Comparison of ENCODE assay signal across 10 cellular contexts in genomic region chr17:50560931-50561750, GRCh38. TPM values are rescaled to one million over a fixed set of nuclear protein-coding genes. Genes with fewer than 3 reads are reported as not detected.
A peak's percentile ranks its signal among the peaks of the same experiment; 100 is the strongest.
DNase-seq lines count a peak whose midpoint lies in the region; ATAC-seq and TF ChIP-seq lines count a peak whose summit lies in the region.
"Had no signal": no experiment of that assay in that cellular context is flagged by ENCODE, and none has a peak within 500 bp of the region (broad histone marks: within the 10 kb centered on the region; RNA-seq: fewer than 3 reads in every experiment).

No MANE protein-coding gene starts in this region.

- H3F3A ChIP-seq in SK-N-SH (replicated peaks; ENCODE audit: insufficient read depth) (peaks cover 20% of the 10 kb centered on the region), MM.1S (ENCODE audit: insufficient read depth, low read length) (no peaks in the 10 kb centered on the region)

- H3K4me3 Mint-ChIP-seq in stimulated activated effector memory CD8-positive, alpha-beta T cell treated with anti-CD3 and anti-CD28 coated beads, Interleukin-12 subunit alpha, Interleukin-12 subunit beta, amount 100 ng/mL, for 72 hours: peak overlapping the region; percentile 74

- H3K9ac ChIP-seq in SK-N-SH: no peak overlapping the region
- H3K9ac ChIP-seq in MM.1S (ENCODE audit: low read length): no peak overlapping the region

- CTCF ChIA-PET in SK-N-SH (lab: Yijun Ruan, JAX): interaction anchor here (0.6 to 7.2 kb wide), 21 partner anchors 9 to 302 kb away, joined by 3 to 209 read pairs (median 6); partner anchors contain the start of gene SPATA20

- H4K20me1 ChIP-seq in SK-N-SH (ENCODE audit: insufficient read depth) (no peaks in the 10 kb centered on the region), MM.1S (ENCODE audit: insufficient read depth, low read length) (no peaks in the 10 kb centered on the region)

- H3K27ac Mint-ChIP-seq in stimulated activated effector memory CD8-positive, alpha-beta T cell treated with anti-CD3 and anti-CD28 coated beads, Interleukin-12 subunit alpha, Interleukin-12 subunit beta, amount 100 ng/mL, for 72 hours: no peak overlapping the region

- TF ChIP-seq CTCF in SK-N-SH (IDR thresholded peaks at IDR 0.05): no peak
- no peak for TF ChIP-seq CTCF in MM.1S (IDR thresholded peaks at IDR 0.05; ENCODE audit: low read length)
- TF ChIP-seq CTCF in esophagus squamous epithelium (IDR thresholded peaks at IDR 0.05): no peak

- peaks cover 31% of the 10 kb centered on the region for H3K27me3 ChIP-seq in SK-N-SH (ENCODE audit: insufficient read depth)
- peaks cover 81% of the 10 kb centered on the region for H3K27me3 ChIP-seq in MM.1S (replicated peaks; ENCODE audit: insufficient read depth, low read length)
- peaks cover 27 to 99% (median 35%) of the 10 kb centered on the region in 4 donors for H3K27me3 ChIP-seq in esophagus squamous epithelium

- under 1% methylated on average over 43 of the region's 89 CpGs for WGBS in SK-N-SH (ENCODE audit: low lambda C conversion rate)
- WGBS in esophagus squamous epithelium, 2 donors: no CpG with 5 or more reads among the region's 89 CpGs

- no peak overlapping the region; the same call in 1 of the 2 replicates for H2AFZ ChIP-seq in SK-N-SH (ENCODE audit: low read depth)
- H2AFZ ChIP-seq in MM.1S (ENCODE audit: low read length): 0 out of 2 replicates have a peak overlapping the region, but pooled peaks have one; percentile 74

- ATAC-seq in SK-N-SH treated with all-trans-retinoic acid at 6 μM for 48 hours (no peak), GM21526 (IDR thresholded peaks at IDR 0.05; ENCODE audit: low FRiP score, unreplicated experiment) (no peak), HG03460 (IDR thresholded peaks at IDR 0.05; ENCODE audit: unreplicated experiment) (no peak)
- no peak for ATAC-seq in stimulated activated effector memory CD8-positive, alpha-beta T cell treated with anti-CD3 and anti-CD28 coated beads, Interleukin-12 subunit alpha, Interleukin-12 subunit beta, amount 100 ng/mL, for 72 hours

- H3K4me3 ChIP-seq in SK-N-SH (ENCODE audit: low read depth in 2 of 2, low read length in 1 of 2): peak overlapping the region; percentile 49 to 74; a peak in 3 of 4 replicates
- peak overlapping the region; percentile 65 for H3K4me3 ChIP-seq in MM.1S (ENCODE audit: low read length)
- H3K4me3 ChIP-seq in esophagus squamous epithelium: peak overlapping the region; percentile 40 to 71 (median 50)

- H3K9me2 ChIP-seq in SK-N-SH (no peaks in the 10 kb centered on the region), MM.1S (replicated peaks; ENCODE audit: insufficient read depth, low read length) (no peaks in the 10 kb centered on the region)

- H3K9me3 Mint-ChIP-seq in stimulated activated effector memory CD8-positive, alpha-beta T cell treated with anti-CD3 and anti-CD28 coated beads, Interleukin-12 subunit alpha, Interleukin-12 subunit beta, amount 100 ng/mL, for 72 hours: no peaks in the 10 kb centered on the region
- H3K9me3 Mint-ChIP-seq: CD4-positive, alpha-beta memory T cell had no signal

- no peak for TF ChIP-seq RAD21 in SK-N-SH (IDR thresholded peaks at IDR 0.05; ENCODE audit: low read length)

- intact Hi-C loops in esophagus squamous epithelium (cut with DNase I): no loop called here

- H3K4me1 ChIP-seq in SK-N-SH (ENCODE audit: control insufficient read depth in 1 of 2, insufficient read depth in 2 of 2, low read depth in 1 of 2, low read length in 1 of 2) (peaks cover 17 to 87% of the 10 kb centered on the region in 2 experiments), MM.1S (ENCODE audit: low read length) (peaks cover 8% of the 10 kb centered on the region), esophagus squamous epithelium (peaks cover 34 to 61% (median 43%) of the 10 kb centered on the region in 3 donors)

- POLR2A ChIA-PET in SK-N-SH (lab: Yijun Ruan, JAX): interaction anchor here (0.6 to 1.2 kb wide), 4 partner anchors 9 to 305 kb away, joined by 3 to 6 read pairs (median 3); no protein-coding TSS in a partner anchor

- H3K36me3 ChIP-seq in SK-N-SH (replicated peaks in 1 of 2; ENCODE audit: control insufficient read depth in 1 of 2, insufficient read depth in 2 of 2, low read length in 1 of 2): peaks cover 0 to under 1% of the 10 kb centered on the region in 2 experiments
- H3K36me3 ChIP-seq in MM.1S (replicated peaks; ENCODE audit: insufficient read depth, low read length): no peaks in the 10 kb centered on the region
- peaks cover 0 to 2% (median 0%) of the 10 kb centered on the region in 3 donors for H3K36me3 ChIP-seq in esophagus squamous epithelium

- H3K79me2 ChIP-seq in SK-N-SH (ENCODE audit: insufficient read depth) (no peaks in the 10 kb centered on the region), MM.1S (ENCODE audit: low read length) (no peaks in the 10 kb centered on the region)

- peak; percentile 66 for DNase-seq in SK-N-SH
- no peak for DNase-seq in MM.1S
- no peak for DNase-seq in esophagus squamous epithelium (lab: John Stamatoyannopoulos, UW)
- no peak for DNase-seq in stimulated activated effector memory CD8-positive, alpha-beta T cell treated with anti-CD3 and anti-CD28 coated beads, Interleukin-12 subunit alpha, Interleukin-12 subunit beta, amount 100 ng/mL, for 72 hours (ENCODE audit: low spot score in 2 of 2)
- DNase-seq in RKO (ENCODE audit: low spot score): no peak

- H3K27ac ChIP-seq in SK-N-SH (ENCODE audit: low read depth in 2 of 2, low read length in 1 of 2): no peak overlapping the region
- H3K27ac ChIP-seq in MM.1S (ENCODE audit: low read length): no peak overlapping the region
- H3K27ac ChIP-seq in esophagus squamous epithelium: peak overlapping the region in 1 of 4 donors; percentile 54

- H3K9me3 ChIP-seq in SK-N-SH: no peaks in the 10 kb centered on the region
- no peaks in the 10 kb centered on the region for H3K9me3 ChIP-seq in MM.1S (replicated peaks; ENCODE audit: insufficient read depth, low read length)
- no peaks in the 10 kb centered on the region for H3K9me3 ChIP-seq in esophagus squamous epithelium

- TF ChIP-seq POLR2A in esophagus squamous epithelium (IDR thresholded peaks at IDR 0.05): no peak

- H3K4me2 ChIP-seq in SK-N-SH (peak overlapping the region; percentile 100), MM.1S (ENCODE audit: low read depth, low read length) (peak overlapping the region; percentile 99)

- H3K36me3 Mint-ChIP-seq in stimulated activated effector memory CD8-positive, alpha-beta T cell treated with anti-CD3 and anti-CD28 coated beads, Interleukin-12 subunit alpha, Interleukin-12 subunit beta, amount 100 ng/mL, for 72 hours: no peaks in the 10 kb centered on the region
- H3K36me3 Mint-ChIP-seq: CD4-positive, alpha-beta memory T cell had no signal

- TF ChIP-seq EP300 in SK-N-SH (IDR thresholded peaks at IDR 0.05; ENCODE audit: borderline replicate concordance in 1 of 2, low read depth in 1 of 2, low read length in 1 of 2): no peak

- H3K4me1 Mint-ChIP-seq in stimulated activated effector memory CD8-positive, alpha-beta T cell treated with anti-CD3 and anti-CD28 coated beads, Interleukin-12 subunit alpha, Interleukin-12 subunit beta, amount 100 ng/mL, for 72 hours: peaks cover 44% of the 10 kb centered on the region

TF ChIP-seq in SK-N-SH, 30 proteins besides CTCF, POLR2A, EP300 and RAD21:
- TF ChIP-seq EZH2phosphoT487 (IDR thresholded peaks at IDR 0.05; ENCODE audit: borderline replicate concordance, low read depth): peak; percentile 97
- TF ChIP-seq IRF3 (IDR thresholded peaks at IDR 0.05; ENCODE audit: low read depth, low read length): no peak

TF ChIP-seq in SK-N-SH treated with all-trans-retinoic acid at 6 μM for 48 hours, 23 proteins besides CTCF, POLR2A, EP300 and RAD21 (continues in another document):
- TF ChIP-seq PPARA (CRISPR knock-in tag; IDR thresholded peaks at IDR 0.05; ENCODE audit: borderline replicate concordance): no peak
- TF ChIP-seq CREB5 (CRISPR knock-in tag; IDR thresholded peaks at IDR 0.05; ENCODE audit: low read depth): no peak
- TF ChIP-seq TCF4 (CRISPR knock-in tag; IDR thresholded peaks at IDR 0.05; ENCODE audit: borderline replicate concordance): no peak
- TF ChIP-seq TOX (CRISPR knock-in tag; IDR thresholded peaks at IDR 0.05; ENCODE audit: borderline replicate concordance): no peak
- no peak for TF ChIP-seq ZNF565 (CRISPR knock-in tag; conservative IDR thresholded peaks at IDR 0.05; ENCODE audit: low read depth)
- TF ChIP-seq ESRRG (CRISPR knock-in tag; IDR thresholded peaks at IDR 0.05): no peak
- TF ChIP-seq BACH2 (CRISPR knock-in tag; IDR thresholded peaks at IDR 0.05; ENCODE audit: borderline replicate concordance): no peak
- no peak for TF ChIP-seq OSR1 (CRISPR knock-in tag; IDR thresholded peaks at IDR 0.05)

RNA-seq across cellular contexts. Expression of gene CACNA1G, which starts 0.6 kb away (rescaled TPM):
- polyA plus RNA-seq in SK-N-SH (2012; rRNA removed): 0.15 and 0.21 TPM in 2 replicates
- 0.08 and 0.24 TPM in 2 replicates for polyA plus RNA-seq in SK-N-SH (2012; cell fraction: cytosol; rRNA removed)
- 0.36 and 0.48 TPM in 2 replicates for polyA plus RNA-seq in SK-N-SH (2012; cell fraction: nucleus; rRNA removed)
- total RNA-seq in esophagus squamous epithelium: under 1 TPM in 3 of 4 donors, not detected in 1; 0.11 to 0.38 (median 0.13) TPM
- total RNA-seq: CD4-positive, alpha-beta memory T cell had no signal
- polyA plus RNA-seq: CD4-positive, alpha-beta memory T cell had no signal

RNA-seq across cellular contexts. Expression of gene SPATA20, which starts 14.2 kb away (rescaled TPM):
- polyA plus RNA-seq in SK-N-SH (2012; rRNA removed): 92.0 and 106 TPM in 2 replicates
- 28.3 and 39.9 TPM in 2 replicates for polyA plus RNA-seq in SK-N-SH (2012; cell fraction: cytosol; rRNA removed)
- polyA plus RNA-seq in SK-N-SH (2012; cell fraction: nucleus; rRNA removed): 606 and 976 TPM in 2 replicates
- 10 to 100 TPM; 34.1 to 67.3 (median 38.1) TPM for total RNA-seq in esophagus squamous epithelium

RNA-seq across cellular contexts. Expression of gene EPN3, which starts 28.6 kb away (rescaled TPM):
- polyA plus RNA-seq in SK-N-SH (2012; rRNA removed): 0.05 and 0.06 TPM in 2 replicates
- 0.03 and 0.12 TPM in 2 replicates for polyA plus RNA-seq in SK-N-SH (2012; cell fraction: cytosol; rRNA removed)
- polyA plus RNA-seq in SK-N-SH (2012; cell fraction: nucleus; rRNA removed): 0.15 and 0.46 TPM in 2 replicates
- 100 to 1,000 TPM in 1 of 4 donors, 10 to 100 TPM in 3; 24.5 to 111 (median 51.8) TPM for total RNA-seq in esophagus squamous epithelium
- total RNA-seq: CD4-positive, alpha-beta memory T cell; skeletal muscle tissue had no signal
- polyA plus RNA-seq: CD4-positive, alpha-beta memory T cell had no signal

RNA-seq across cellular contexts. Expression of gene MYCBPAP, which starts 52.9 kb away (rescaled TPM):
- polyA plus RNA-seq in SK-N-SH (2012; rRNA removed): 2.4 and 4.4 TPM in 2 replicates
- polyA plus RNA-seq in SK-N-SH (2012; cell fraction: cytosol; rRNA removed): 1.8 and 1.9 TPM in 2 replicates
- polyA plus RNA-seq in SK-N-SH (2012; cell fraction: nucleus; rRNA removed): 17.3 and 17.7 TPM in 2 replicates
- total RNA-seq in esophagus squamous epithelium: under 1 TPM in 1 of 4 donors, not detected in 3; 0.38 TPM
